Comparison of ENCODE assay signal across 18 cellular contexts in genomic region chr18:33355263-33355662, GRCh38.
DNase-seq lines count a peak whose midpoint lies in the region; FAIRE-seq and TF ChIP-seq lines count a peak whose summit lies in the region.
"Had no signal": no experiment of that assay in that cellular context is flagged by ENCODE, and none has a peak within 500 bp of the region (broad histone marks: within the 10 kb centered on the region; RNA-seq: fewer than 3 reads in every experiment).

No MANE protein-coding gene starts in this region.

- H3K4me2 ChIP-seq in neural progenitor cell = peak overlapping the region; percentile 52

- H3K36me3 ChIP-seq in bronchial epithelial cell (ENCODE audit: control insufficient read depth, insufficient read depth, low read length) = no peaks in the 10 kb centered on the region
- no peaks in the 10 kb centered on the region for H3K36me3 ChIP-seq in neural progenitor cell

- no peaks in the 10 kb centered on the region for H4K20me1 ChIP-seq in neural progenitor cell (ENCODE audit: low read depth)

- H3K9me3 Mint-ChIP-seq in neural progenitor cell = peaks cover 3% of the 10 kb centered on the region

- H3K27me3 ChIP-seq in bronchial epithelial cell (ENCODE audit: control insufficient read depth, insufficient read depth, low read length) (no peaks in the 10 kb centered on the region), neural progenitor cell (no peaks in the 10 kb centered on the region)

- peaks cover 10% of the 10 kb centered on the region for H3F3A ChIP-seq in neural progenitor cell (ENCODE audit: low read depth)

- peaks cover 11% of the 10 kb centered on the region for H3K4me1 ChIP-seq in neural progenitor cell

- TF ChIP-seq CTCF in bronchial epithelial cell (IDR thresholded peaks at IDR 0.05; ENCODE audit: insufficient read depth, low read length, severe bottlenecking) = no peak
- no peak for TF ChIP-seq CTCF in neural progenitor cell (IDR thresholded peaks at IDR 0.05)

- no peaks in the 10 kb centered on the region for H3K9me3 ChIP-seq in neural progenitor cell (ENCODE audit: low read depth)

- DNase-seq in NCI-H1092 treated with DMSO at 0.1 percent for 48 hours (lab: John Stamatoyannopoulos, UW) = peak; percentile 13
- DNase-seq in NCI-H1092 (lab: John Stamatoyannopoulos, UW) = no peak
- peak; percentile 3 for DNase-seq in NCI-H2081 treated with DMSO at 0.1 percent for 48 hours (lab: John Stamatoyannopoulos, UW)
- peak; percentile 58 for DNase-seq in bronchial epithelial cell (ENCODE audit: low read depth)
- DNase-seq in neural progenitor cell (ENCODE audit: low spot score) = peak; percentile 26
- no peak for DNase-seq in stimulated activated CD4-positive, alpha-beta T cell treated with anti-CD3 and anti-CD28 coated beads, Interleukin-4, amount 100 ng/mL, for 24 hours
- DNase-seq in inferior parietal cortex (ENCODE audit: extremely low spot score) = no peak
- DNase-seq in NCI-H82 (lab: John Stamatoyannopoulos, UW) = no peak
- DNase-seq: AML-193, GDM1, IMR-90, NCI-H1436, NCI-H2107, NCI-H226, NCI-H524 had no signal

- H3K79me2 ChIP-seq in neural progenitor cell (ENCODE audit: low read depth) = no peaks in the 10 kb centered on the region

- H3K4me3 ChIP-seq in bronchial epithelial cell (ENCODE audit: low read depth, low read length) (no peak overlapping the region), neural progenitor cell (no peak overlapping the region)

- H3K27me3 Mint-ChIP-seq in neural progenitor cell (ENCODE audit: insufficient read depth, low read depth) = no peaks in the 10 kb centered on the region

- H3K4me1 Mint-ChIP-seq in neural progenitor cell = no peaks in the 10 kb centered on the region
- H3K4me1 Mint-ChIP-seq: CD14-positive monocyte had no signal

- H3K4me3 Mint-ChIP-seq in neural progenitor cell = no peak overlapping the region
- H3K4me3 Mint-ChIP-seq: CD14-positive monocyte had no signal

- H3K9ac ChIP-seq in neural progenitor cell = no peak overlapping the region

- H3K27ac ChIP-seq in neural progenitor cell = peak overlapping the region; percentile 23
- H3K27ac ChIP-seq: 22Rv1, HL-60 had no signal

- no peaks in the 10 kb centered on the region for H3K36me3 Mint-ChIP-seq in neural progenitor cell
- H3K36me3 Mint-ChIP-seq: CD14-positive monocyte had no signal

- no peak overlapping the region for H3K27ac Mint-ChIP-seq in neural progenitor cell
- H3K27ac Mint-ChIP-seq: CD14-positive monocyte had no signal

- no peak for FAIRE-seq in bronchial epithelial cell (lab: Jason Lieb, UNC)

- no peak overlapping the region for H2AFZ ChIP-seq in neural progenitor cell (replicated peaks)

Comparison
In these comparisons a context has a peak if more than half of its experiments do, and no peak if none do; other contexts are left out.
1. DNase-seq: peak in NCI-H1092 treated with DMSO at 0.1 percent for 48 hours (single experiment), NCI-H2081 treated with DMSO at 0.1 percent for 48 hours (single experiment), bronchial epithelial cell (single experiment) and neural progenitor cell (single experiment); none in NCI-H1092 (single experiment), stimulated activated CD4-positive, alpha-beta T cell treated with anti-CD3 and anti-CD28 coated beads, Interleukin-4, amount 100 ng/mL, for 24 hours (single experiment), inferior parietal cortex (single experiment) and NCI-H82 (single experiment).